ENCODE assay signal across 11 cellular contexts in the genomic region with DNA sequence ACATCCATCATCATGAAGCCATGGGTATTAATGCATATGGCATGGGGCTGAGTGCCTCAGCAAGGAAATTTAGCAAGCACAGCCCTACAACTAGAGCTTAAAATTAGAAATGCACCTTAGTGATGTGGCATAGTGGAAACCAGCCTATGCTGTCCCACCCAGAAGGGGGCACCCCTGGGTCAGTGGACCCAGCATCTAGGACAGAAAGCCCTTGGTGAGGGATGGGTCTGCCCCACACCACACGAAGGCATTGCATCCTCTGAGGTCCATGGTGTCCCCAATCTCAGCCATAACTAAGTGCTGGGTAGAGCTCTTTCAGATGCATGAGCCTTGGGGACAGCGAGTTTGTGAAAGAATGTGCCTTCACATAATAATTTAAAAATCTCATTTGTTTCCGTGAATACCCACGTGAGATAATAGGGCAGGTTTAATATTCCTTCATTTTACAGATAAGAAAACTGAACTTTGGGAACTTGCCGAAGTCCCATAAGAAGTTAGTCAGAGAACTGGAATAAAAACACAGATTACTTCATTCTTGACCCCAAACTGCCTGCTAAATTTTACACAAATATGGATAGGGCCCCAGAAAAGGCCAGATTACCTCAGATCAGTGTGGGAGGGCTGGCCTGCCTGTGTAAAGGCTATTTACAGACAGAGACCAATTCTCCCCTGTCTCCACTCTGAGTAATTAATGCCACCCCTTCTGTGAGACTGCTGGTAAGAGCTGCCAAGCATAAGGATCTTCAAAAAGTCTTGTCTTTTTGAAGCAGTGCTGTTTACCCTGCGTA.
DNase-seq lines count a peak whose midpoint lies in the region; ATAC-seq and TF ChIP-seq lines count a peak whose summit lies in the region.
"Had no signal": no experiment of that assay in that cellular context is flagged by ENCODE, and none has a peak within 500 bp of the region (broad histone marks: within the 10 kb centered on the region; RNA-seq: fewer than 3 reads in every experiment).

No MANE protein-coding gene starts in this region.

- peak overlapping the region in 2 of 3 donors; percentile 57 to 83 for H3K27ac Mint-ChIP-seq in IgD-negative memory B cell
- H3K27ac Mint-ChIP-seq: activated naive CD8-positive, alpha-beta T cell treated with anti-CD3 and anti-CD28 coated beads, Interleukin-2, amount 50 U/mL, for 24 hours had no signal

- no peak for TF ChIP-seq EP300 in transverse colon (IDR thresholded peaks at IDR 0.05; ENCODE audit: low read depth)

- H3K4me1 ChIP-seq in left lung (no peaks in the 10 kb centered on the region), transverse colon (peaks cover 6 to 54% (median 24%) of the 10 kb centered on the region in 4 donors)

- ATAC-seq in left lung: peak; percentile 40
- ATAC-seq in HG02840 (IDR thresholded peaks at IDR 0.05; ENCODE audit: low FRiP score, unreplicated experiment): no peak
- ATAC-seq: activated naive CD8-positive, alpha-beta T cell treated with anti-CD3 and anti-CD28 coated beads, Interleukin-2, amount 50 U/mL, for 24 hours had no signal

- H3K4me3 ChIP-seq in AG10803 (ENCODE audit: low read length) (no peak overlapping the region), choroid plexus epithelial cell (ENCODE audit: low read depth, low read length) (no peak overlapping the region), left lung (no peak overlapping the region), transverse colon (no peak overlapping the region)

- H3K36me3 ChIP-seq in left lung: no peaks in the 10 kb centered on the region
- no peaks in the 10 kb centered on the region for H3K36me3 ChIP-seq in transverse colon

- intact Hi-C loops in left lung (cut with DNase I): no loop called here
- intact Hi-C loops in transverse colon (cut with DNase I; ENCODE audit: low total_unique reads): no loop called here

- H3K36me3 Mint-ChIP-seq in IgD-negative memory B cell: peaks cover 11% of the 10 kb centered on the region

- no peak for TF ChIP-seq CTCF in AG10803 (conservative IDR thresholded peaks at IDR 0.05; ENCODE audit: low read length)
- peak; percentile 29 for TF ChIP-seq CTCF in choroid plexus epithelial cell (conservative IDR thresholded peaks at IDR 0.05; ENCODE audit: low read depth, low read length)
- no peak for TF ChIP-seq CTCF in left lung (IDR thresholded peaks at IDR 0.05)
- TF ChIP-seq CTCF in transverse colon (IDR thresholded peaks at IDR 0.05): no peak

- DNase-seq in AG10803 (ENCODE audit: low read depth): peak; percentile 36
- DNase-seq in choroid plexus epithelial cell (ENCODE audit: low read depth): peak; percentile 51
- no peak for DNase-seq in left lung
- DNase-seq in cerebellar cortex (ENCODE audit: low spot score): no peak
- no peak for DNase-seq in transverse colon
- DNase-seq in RPMI8226: no peak
- DNase-seq: activated naive CD8-positive, alpha-beta T cell treated with anti-CD3 and anti-CD28 coated beads, Interleukin-2, amount 50 U/mL, for 24 hours; glutamatergic neuron; nucleus accumbens had no signal

- in situ Hi-C loops in transverse colon (cut with MboI; ENCODE audit: low pct_ligation_motif_present in 1 of 4, low pct_unique_long_range_greater_than_20kb in 1 of 4, low sequenced_read_pairs in 3 of 4): no loop called here

- H3K9me3 Mint-ChIP-seq in IgD-negative memory B cell: no peaks in the 10 kb centered on the region
- H3K9me3 Mint-ChIP-seq: activated naive CD8-positive, alpha-beta T cell treated with anti-CD3 and anti-CD28 coated beads, Interleukin-2, amount 50 U/mL, for 24 hours had no signal

- H3K27me3 ChIP-seq in left lung: no peaks in the 10 kb centered on the region
- no peaks in the 10 kb centered on the region for H3K27me3 ChIP-seq in transverse colon

- H3K27ac ChIP-seq in left lung (no peak overlapping the region), transverse colon (peak overlapping the region in 2 of 4 donors; percentile 54 to 65)

- H3K4me1 Mint-ChIP-seq in IgD-negative memory B cell: peaks cover 24 to 26% (median 26%) of the 10 kb centered on the region in 3 donors

- 63 to 89% methylated on average over 3 to 6 of the region's 6 CpGs for WGBS in transverse colon (ENCODE audit: low coverage in 1 of 2), 2 donors

- no peak for TF ChIP-seq POLR2A in transverse colon (IDR thresholded peaks at IDR 0.05)

- peak overlapping the region in 1 of 4 donors; percentile 19 for H3K4me3 Mint-ChIP-seq in IgD-negative memory B cell
- H3K4me3 Mint-ChIP-seq: activated naive CD8-positive, alpha-beta T cell treated with anti-CD3 and anti-CD28 coated beads, Interleukin-2, amount 50 U/mL, for 24 hours had no signal

- no peaks in the 10 kb centered on the region for H3K27me3 Mint-ChIP-seq in IgD-negative memory B cell
- H3K27me3 Mint-ChIP-seq: activated naive CD8-positive, alpha-beta T cell treated with anti-CD3 and anti-CD28 coated beads, Interleukin-2, amount 50 U/mL, for 24 hours had no signal

- H3K9me3 ChIP-seq in left lung (no peaks in the 10 kb centered on the region), transverse colon (no peaks in the 10 kb centered on the region)

Comparison
In these comparisons a context has a peak if more than half of its experiments do, and no peak if none do; other contexts are left out.
1. DNase-seq: peak in AG10803 (single experiment) and choroid plexus epithelial cell (single experiment); none in left lung (0 of 2), cerebellar cortex (single experiment), transverse colon (single experiment) and RPMI8226 (single experiment).